In genomic region chr1:153958111-153958960, GRCh38 we compare ENCODE assay signal across 8 cellular contexts. TPM values are rescaled to one million over a fixed set of nuclear protein-coding genes. Genes with fewer than 3 reads are reported as not detected.
DNase-seq lines count a peak whose midpoint lies in the region; ATAC-seq and TF ChIP-seq lines count a peak whose summit lies in the region.

Gene CRTC2, minus strand, starts transcription at chr1:153958612. Its CDS starts 115 bp downstream, at chr1:153958497.

- H3K4me1 ChIP-seq in ascending aorta (peaks cover 17 to 38% of the 10 kb centered on the region in 2 donors), right cardiac atrium (ENCODE audit: control insufficient read depth, insufficient read depth, low read length) (peaks cover 18% of the 10 kb centered on the region), uterus (peaks cover 6 to 27% of the 10 kb centered on the region in 2 donors)

- intact Hi-C loops in ascending aorta (cut with DNase I) (loop anchor here (1.0 kb wide), 2 partner anchors 12 to 28 kb away; partner anchors contain the start of genes DENND4B and RAB13), right cardiac atrium (cut with DNase I) (no loop called here), uterus (cut with DNase I; ENCODE audit: low total_unique reads) (no loop called here)

- H3K4me3 ChIP-seq in ascending aorta = peak within 1 kb of the TSS; percentile 87 to 97
- peak within 1 kb of the TSS; percentile 78 for H3K4me3 ChIP-seq in right cardiac atrium (ENCODE audit: low read length)
- peak within 1 kb of the TSS; percentile 86 to 94 for H3K4me3 ChIP-seq in uterus

- ATAC-seq in GM18505 (IDR thresholded peaks at IDR 0.05; ENCODE audit: unreplicated experiment) (peak; percentile 59), HG02973 (IDR thresholded peaks at IDR 0.05; ENCODE audit: unreplicated experiment) (peak; percentile 67), right cardiac atrium (peak; percentile 91 to 92)

- peaks cover 22 to 28% of the 10 kb centered on the region in 2 donors for H3K36me3 ChIP-seq in ascending aorta
- no peaks in the 10 kb centered on the region for H3K36me3 ChIP-seq in uterus

- TF ChIP-seq CTCF in ascending aorta (IDR thresholded peaks at IDR 0.05) (no peak), uterus (IDR thresholded peaks at IDR 0.05) (no peak)

- peak within 1 kb of the TSS; percentile 99 for H3K4me3 Mint-ChIP-seq in T-helper 2 cell treated with Interferon-gamma antibody and Interleukin-4, amounts not matched to agents 5 μg/mL and 100 μg/mL, for 36 hours

- WGBS in right cardiac atrium = under 1% methylated on average over 74 of the region's 75 CpGs

- DNase-seq in NCI-H1930 (lab: John Stamatoyannopoulos, UW) = peak; percentile 97 to 98
- DNase-seq in T-helper 2 cell treated with Interferon-gamma antibody and Interleukin-4, amounts not matched to agents 5 μg/mL and 100 μg/mL, for 36 hours (ENCODE audit: low spot score) = peak; percentile 98
- DNase-seq in ascending aorta (ENCODE audit: low spot score in 2 of 2) = peak; percentile 98 to 100
- peak; percentile 99 to 100 (median 99) for DNase-seq in right cardiac atrium
- peak; percentile 94 for DNase-seq in pulmonary artery endothelial cell (ENCODE audit: low read depth, low spot score)
- DNase-seq in uterus = peak; percentile 98 to 99

- H3K4me1 Mint-ChIP-seq in T-helper 2 cell treated with Interferon-gamma antibody and Interleukin-4, amounts not matched to agents 5 μg/mL and 100 μg/mL, for 36 hours (ENCODE audit: low read depth) = peaks cover 44% of the 10 kb centered on the region

- H3K9me3 Mint-ChIP-seq in T-helper 2 cell treated with Interferon-gamma antibody and Interleukin-4, amounts not matched to agents 5 μg/mL and 100 μg/mL, for 36 hours = no peaks in the 10 kb centered on the region

- peak within 1 kb of the TSS; percentile 95 for H3K27ac Mint-ChIP-seq in T-helper 2 cell treated with Interferon-gamma antibody and Interleukin-4, amounts not matched to agents 5 μg/mL and 100 μg/mL, for 36 hours

- H3K27me3 ChIP-seq in ascending aorta (no peaks in the 10 kb centered on the region), right cardiac atrium (ENCODE audit: control insufficient read depth, insufficient read depth) (no peaks in the 10 kb centered on the region), uterus (no peaks in the 10 kb centered on the region)

- no peaks in the 10 kb centered on the region for H3K27me3 Mint-ChIP-seq in T-helper 2 cell treated with Interferon-gamma antibody and Interleukin-4, amounts not matched to agents 5 μg/mL and 100 μg/mL, for 36 hours (ENCODE audit: low read depth)

- no peaks in the 10 kb centered on the region for H3K9me3 ChIP-seq in ascending aorta
- H3K9me3 ChIP-seq in right cardiac atrium (ENCODE audit: control insufficient read depth, low read length) = no peaks in the 10 kb centered on the region
- no peaks in the 10 kb centered on the region for H3K9me3 ChIP-seq in uterus

- TF ChIP-seq POLR2A in GM18505 (IDR thresholded peaks at IDR 0.05; ENCODE audit: borderline replicate concordance, extremely low read depth, insufficient read depth, insufficient read length) (peak; percentile 56), uterus (IDR thresholded peaks at IDR 0.05) (peak; percentile 58 to 74)

- H3K36me3 Mint-ChIP-seq in T-helper 2 cell treated with Interferon-gamma antibody and Interleukin-4, amounts not matched to agents 5 μg/mL and 100 μg/mL, for 36 hours (ENCODE audit: low read depth) = peaks cover 27% of the 10 kb centered on the region

- peak within 1 kb of the TSS; percentile 91 to 97 for H3K27ac ChIP-seq in ascending aorta
- peak within 1 kb of the TSS; percentile 92 for H3K27ac ChIP-seq in right cardiac atrium (ENCODE audit: low read length)
- H3K27ac ChIP-seq in uterus = peak within 1 kb of the TSS; percentile 85 to 86

RNA-seq across cellular contexts. Expression of gene CRTC2, which starts in this region (rescaled TPM):
- 10.1 TPM for total RNA-seq in ascending aorta
- total RNA-seq in right cardiac atrium = 10 to 100 TPM; 23.4 to 32.8 (median 26.2) TPM
- 26.9 TPM for polyA plus RNA-seq in right cardiac atrium
- total RNA-seq in pulmonary artery endothelial cell = 2.4 and 2.8 TPM in 2 replicates
- total RNA-seq in uterus = 10 to 100 TPM in 2 of 4 donors, 1 to 10 TPM in 2; 5.9 to 57.2 (median 15.5) TPM

Comparison
In these comparisons a context has a peak if more than half of its experiments do, and no peak if none do; other contexts are left out.
1. Peak in every context shown above with its lines: DNase-seq, ATAC-seq, H3K4me3 ChIP-seq and H3K27ac ChIP-seq.